8 cellular contexts compared by ENCODE assay signal in genomic region chr4:72567821-72568620, GRCh38. TPM values are rescaled to one million over a fixed set of nuclear protein-coding genes. Genes with fewer than 3 reads are reported as not detected.
A peak's percentile ranks its signal among the peaks of the same experiment; 100 is the strongest.
DNase-seq lines count a peak whose midpoint lies in the region; ATAC-seq and TF ChIP-seq lines count a peak whose summit lies in the region.

No MANE protein-coding gene starts in this region.

- no peaks in the 10 kb centered on the region for H3K27me3 ChIP-seq in prostate gland (replicated peaks; ENCODE audit: insufficient read depth)

- WGBS in prostate gland: under 1% methylated on average over 34 of the region's 40 CpGs

- intact Hi-C loops in prostate gland (cut with DNase I): no loop called here

- TF ChIP-seq POLR2A in prostate gland (IDR thresholded peaks at IDR 0.05): no peak

- TF ChIP-seq CTCF in astrocyte of the cerebellum (IDR thresholded peaks at IDR 0.05; ENCODE audit: low read depth, low read length, missing control alignments) (peak; percentile 71), prostate gland (IDR thresholded peaks at IDR 0.05) (peak in 2 of 4 experiments; percentile 17 to 44)

- no peaks in the 10 kb centered on the region for H3K4me1 ChIP-seq in prostate gland (replicated peaks)

- peak; percentile 36 for ATAC-seq in GM21786 (IDR thresholded peaks at IDR 0.05; ENCODE audit: unreplicated experiment)
- ATAC-seq in HG03039 (IDR thresholded peaks at IDR 0.05; ENCODE audit: unreplicated experiment): no peak
- no peak for ATAC-seq in GM19452 (IDR thresholded peaks at IDR 0.05; ENCODE audit: unreplicated experiment)

- DNase-seq in EH (ENCODE audit: low read depth): peak; percentile 71
- peak; percentile 60 to 77 for DNase-seq in NCI-H526 (lab: John Stamatoyannopoulos, UW)
- peak; percentile 84 for DNase-seq in astrocyte of the cerebellum (ENCODE audit: low read depth)
- peak; percentile 76 for DNase-seq in hepatic stellate cell (ENCODE audit: low spot score)
- peak; percentile 69 for DNase-seq in prostate gland (ENCODE audit: low spot score)

- in situ Hi-C loops in astrocyte of the cerebellum (cut with HindIII; ENCODE audit: low sequenced_read_pairs): no loop called here

- H3K4me3 ChIP-seq in astrocyte of the cerebellum (ENCODE audit: low read depth, low read length) (peak overlapping the region; percentile 76), prostate gland (peak overlapping the region; percentile 40 to 53)

- H3K27ac ChIP-seq in prostate gland: peak overlapping the region; percentile 60 to 66

- no peaks in the 10 kb centered on the region for H3K36me3 ChIP-seq in prostate gland

- no peaks in the 10 kb centered on the region for H3K9me3 ChIP-seq in prostate gland

RNA-seq across cellular contexts. Expression of gene ADAMTS3, which starts 1.0 kb away (rescaled TPM):
- 1 to 10 TPM in 1 of 2 donors, under 1 TPM in 1; 0.36 to 4.0 TPM for total RNA-seq in prostate gland
